In genomic region chr20:10794765-10795164, GRCh38 we compare ENCODE assay signal across 31 cellular contexts.
"Had no signal": no experiment of that assay in that cellular context is flagged by ENCODE, and none has a peak within 500 bp of the region (broad histone marks: within the 10 kb centered on the region; RNA-seq: fewer than 3 reads in every experiment).

No MANE protein-coding gene starts in this region.

- H3K4me3 ChIP-seq: ascending aorta, coronary artery, dorsolateral prefrontal cortex, gastrocnemius medialis, heart left ventricle had no signal

- H3K27me3 ChIP-seq: ascending aorta, brain microvascular endothelial cell, dorsolateral prefrontal cortex, foreskin keratinocyte, gastrocnemius medialis, heart left ventricle had no signal

- H3K27ac Mint-ChIP-seq: activated CD4-positive, alpha-beta memory T cell treated with anti-CD3 and anti-CD28 coated beads, Interleukin-2, amount 10 ng/mL, durations not matched to agents 7 days and 5 days; activated CD4-positive, alpha-beta T cell treated with anti-CD3 and anti-CD28 coated beads for 36 hours; activated CD4-positive, alpha-beta T cell treated with anti-CD3 and anti-CD28 coated beads, Interleukin-2, amount 10 ng/mL, durations not matched to agents 7 days and 5 days; activated naive CD4-positive, alpha-beta T cell treated with anti-CD3 and anti-CD28 coated beads, Interleukin-2, amount 10 ng/mL, durations not matched to agents 7 days and 5 days; activated naive CD4-positive, alpha-beta T cell treated with anti-CD3 and anti-CD28 coated beads, Interleukin-2, amount 50 U/mL, for 72 hours; activated naive CD8-positive, alpha-beta T cell treated with anti-CD3 and anti-CD28 coated beads, Interleukin-2, amount 10 ng/mL, durations not matched to agents 7 days and 5 days; activated T-cell treated with anti-CD3 and anti-CD28 coated beads, Interleukin-2, amount 50 U/mL, for 24 hours; activated T-cell treated with anti-CD3 and anti-CD28 coated beads, Interleukin-2, amount 50 U/mL, for 72 hours; dendritic cell treated with granulocyte-macrophage colony-stimulating factor and Interleukin-4, amounts not matched to agents 40 ng/mL and 50 ng/mL, for 4 days; effector memory CD8-positive, alpha-beta T cell; T-helper 17 cell; T-helper 2 cell treated with Interferon-gamma antibody and Interleukin-4, amounts not matched to agents 5 μg/mL and 100 μg/mL, for 36 hours had no signal

- ATAC-seq: activated CD4-positive, alpha-beta T cell treated with anti-CD3 and anti-CD28 coated beads for 36 hours; activated naive CD4-positive, alpha-beta T cell treated with anti-CD3 and anti-CD28 coated beads, Interleukin-2, amount 50 U/mL, for 72 hours; activated T-cell treated with anti-CD3 and anti-CD28 coated beads, Interleukin-2, amount 50 U/mL, for 72 hours; effector memory CD8-positive, alpha-beta T cell; foreskin keratinocyte; gastrocnemius medialis; heart left ventricle; T-helper 17 cell had no signal

- H3K4me1 Mint-ChIP-seq: activated CD4-positive, alpha-beta memory T cell treated with anti-CD3 and anti-CD28 coated beads, Interleukin-2, amount 10 ng/mL, durations not matched to agents 7 days and 5 days; activated CD4-positive, alpha-beta T cell treated with anti-CD3 and anti-CD28 coated beads for 36 hours; activated CD4-positive, alpha-beta T cell treated with anti-CD3 and anti-CD28 coated beads, Interleukin-2, amount 10 ng/mL, durations not matched to agents 7 days and 5 days; activated naive CD4-positive, alpha-beta T cell treated with anti-CD3 and anti-CD28 coated beads, Interleukin-2, amount 10 ng/mL, durations not matched to agents 7 days and 5 days; central memory CD8-positive, alpha-beta T cell; T-helper 17 cell had no signal

- H3K36me3 ChIP-seq: ascending aorta, brain microvascular endothelial cell, gastrocnemius medialis, heart left ventricle had no signal

- H3K4me1 ChIP-seq: ascending aorta, gastrocnemius medialis had no signal

- H3K36me3 Mint-ChIP-seq: activated naive CD4-positive, alpha-beta T cell treated with anti-CD3 and anti-CD28 coated beads, Interleukin-2, amount 10 ng/mL, durations not matched to agents 7 days and 5 days; activated naive CD8-positive, alpha-beta T cell treated with anti-CD3 and anti-CD28 coated beads, Interleukin-2, amount 10 ng/mL, durations not matched to agents 7 days and 5 days had no signal

- H3K27me3 Mint-ChIP-seq: activated CD4-positive, alpha-beta memory T cell treated with anti-CD3 and anti-CD28 coated beads, Interleukin-2, amount 10 ng/mL, durations not matched to agents 7 days and 5 days; activated CD4-positive, alpha-beta T cell treated with anti-CD3 and anti-CD28 coated beads for 36 hours; activated CD4-positive, alpha-beta T cell treated with anti-CD3 and anti-CD28 coated beads, Interleukin-2, amount 10 ng/mL, durations not matched to agents 7 days and 5 days; activated naive CD4-positive, alpha-beta T cell treated with anti-CD3 and anti-CD28 coated beads, Interleukin-2, amount 10 ng/mL, durations not matched to agents 7 days and 5 days; activated T-cell treated with anti-CD3 and anti-CD28 coated beads, Interleukin-2, amount 50 U/mL, for 24 hours; central memory CD8-positive, alpha-beta T cell; T-helper 17 cell had no signal

- DNase-seq: activated CD4-positive, alpha-beta memory T cell treated with anti-CD3 and anti-CD28 coated beads, Interleukin-2, amount 10 ng/mL, durations not matched to agents 7 days and 5 days; activated CD4-positive, alpha-beta T cell treated with anti-CD3 and anti-CD28 coated beads for 36 hours; activated CD4-positive, alpha-beta T cell treated with anti-CD3 and anti-CD28 coated beads, Interleukin-2, amount 10 ng/mL, durations not matched to agents 7 days and 5 days; activated CD4-positive, alpha-beta T cell treated with anti-CD3 and anti-CD28 coated beads, Interleukin-2, amount 50 U/mL, for 4 hours; activated CD4-positive, CD25-positive, alpha-beta regulatory T cell; activated CD4-positive, CD25-positive, alpha-beta regulatory T cell treated with anti-CD3 and anti-CD28 coated beads, Interleukin-2, amount 50 U/mL, for 72 hours; activated CD8-positive, alpha-beta memory T cell treated with anti-CD3 and anti-CD28 coated beads, Interleukin-2, amount 50 U/mL, for 48 hours; activated gamma-delta T cell; activated naive CD4-positive, alpha-beta T cell; activated naive CD4-positive, alpha-beta T cell treated with anti-CD3 and anti-CD28 coated beads, Interleukin-2, amount 10 ng/mL, durations not matched to agents 7 days and 5 days; activated naive CD8-positive, alpha-beta T cell treated with anti-CD3 and anti-CD28 coated beads, Interleukin-2, amount 10 ng/mL, durations not matched to agents 7 days and 5 days; activated T-cell treated with anti-CD3 and anti-CD28 coated beads for 4 hours; activated T-cell treated with anti-CD3 and anti-CD28 coated beads, Interleukin-2, amount 50 U/mL, for 24 hours; activated T-cell treated with anti-CD3 and anti-CD28 coated beads, Interleukin-2, amount 50 U/mL, for 72 hours; brain microvascular endothelial cell; dorsolateral prefrontal cortex; effector CD4-positive, alpha-beta T cell; effector memory CD8-positive, alpha-beta T cell; foreskin keratinocyte; gastrocnemius medialis; glutamatergic neuron; heart left ventricle; T-helper 1 cell; T-helper 17 cell; T1000 had no signal

- H3K4me3 Mint-ChIP-seq: activated CD4-positive, alpha-beta memory T cell treated with anti-CD3 and anti-CD28 coated beads, Interleukin-2, amount 10 ng/mL, durations not matched to agents 7 days and 5 days; activated CD4-positive, alpha-beta T cell treated with anti-CD3 and anti-CD28 coated beads for 36 hours; activated CD4-positive, alpha-beta T cell treated with anti-CD3 and anti-CD28 coated beads, Interleukin-2, amount 10 ng/mL, durations not matched to agents 7 days and 5 days; activated naive CD4-positive, alpha-beta T cell treated with anti-CD3 and anti-CD28 coated beads, Interleukin-2, amount 10 ng/mL, durations not matched to agents 7 days and 5 days; activated naive CD8-positive, alpha-beta T cell treated with anti-CD3 and anti-CD28 coated beads, Interleukin-2, amount 10 ng/mL, durations not matched to agents 7 days and 5 days; activated T-cell treated with anti-CD3 and anti-CD28 coated beads, Interleukin-2, amount 50 U/mL, for 24 hours; activated T-cell treated with anti-CD3 and anti-CD28 coated beads, Interleukin-2, amount 50 U/mL, for 72 hours; central memory CD8-positive, alpha-beta T cell; dendritic cell treated with granulocyte-macrophage colony-stimulating factor and Interleukin-4, amounts not matched to agents 40 ng/mL and 50 ng/mL, for 4 days; effector memory CD8-positive, alpha-beta T cell; T-helper 17 cell; T-helper 2 cell treated with Interferon-gamma antibody and Interleukin-4, amounts not matched to agents 5 μg/mL and 100 μg/mL, for 36 hours had no signal

- H3K27ac ChIP-seq: ascending aorta, brain microvascular endothelial cell, coronary artery, dorsolateral prefrontal cortex, foreskin keratinocyte, gastrocnemius medialis, heart left ventricle had no signal

- H3K9me3 Mint-ChIP-seq: activated CD4-positive, alpha-beta memory T cell treated with anti-CD3 and anti-CD28 coated beads, Interleukin-2, amount 10 ng/mL, durations not matched to agents 7 days and 5 days; activated CD4-positive, alpha-beta T cell treated with anti-CD3 and anti-CD28 coated beads, Interleukin-2, amount 10 ng/mL, durations not matched to agents 7 days and 5 days; activated T-cell treated with anti-CD3 and anti-CD28 coated beads, Interleukin-2, amount 50 U/mL, for 24 hours; dendritic cell treated with granulocyte-macrophage colony-stimulating factor and Interleukin-4, amounts not matched to agents 40 ng/mL and 50 ng/mL, for 4 days had no signal

- H3K9me3 ChIP-seq: ascending aorta, gastrocnemius medialis had no signal
